ENCODE assay signal across 19 cellular contexts in genomic region chr11:111449158-111449557, GRCh38.
"Had no signal": no experiment of that assay in that cellular context is flagged by ENCODE, and none has a peak within 500 bp of the region (broad histone marks: within the 10 kb centered on the region; RNA-seq: fewer than 3 reads in every experiment).

No MANE protein-coding gene starts in this region.

- H3K9me3 ChIP-seq: right atrium auricular region had no signal

- H3K9me3 Mint-ChIP-seq: activated CD4-positive, alpha-beta memory T cell treated with anti-CD3 and anti-CD28 coated beads for 36 hours; central memory CD8-positive, alpha-beta T cell; dendritic cell treated with granulocyte-macrophage colony-stimulating factor and Interleukin-4, amounts not matched to agents 40 ng/mL and 50 ng/mL, for 4 days; effector memory CD8-positive, alpha-beta T cell; natural killer cell; type B pancreatic cell had no signal

- H3K36me3 Mint-ChIP-seq: activated CD4-positive, alpha-beta memory T cell treated with anti-CD3 and anti-CD28 coated beads for 36 hours; activated naive CD8-positive, alpha-beta T cell; brain; natural killer cell; type B pancreatic cell had no signal

- DNase-seq: activated CD4-positive, alpha-beta memory T cell treated with anti-CD3 and anti-CD28 coated beads for 36 hours; activated CD4-positive, alpha-beta T cell treated with anti-CD3 and anti-CD28 coated beads for 1 hour; activated effector memory CD4-positive, alpha-beta T cell treated with anti-CD3 and anti-CD28 coated beads, Interleukin-2, amount 50 U/mL, for 16 hours; activated T-cell treated with anti-CD3 and anti-CD28 coated beads, Interleukin-2, amount 50 U/mL, for 48 hours; effector memory CD8-positive, alpha-beta T cell; kidney glomerular epithelial cell; mesendoderm; natural killer cell; stimulated activated CD4-positive, alpha-beta T cell treated with anti-CD3 and anti-CD28 coated beads, Interleukin-15, amount 100 ng/mL, for 24 hours; stimulated activated CD4-positive, alpha-beta T cell treated with anti-CD3 and anti-CD28 coated beads, Interleukin-4, amount 100 ng/mL, for 4 hours; stimulated activated CD8-positive, alpha-beta memory T cell treated with anti-CD3 and anti-CD28 coated beads, Interleukin-4, amount 100 ng/mL, for 48 hours; stimulated activated naive CD4-positive, alpha-beta T cell treated with Interleukin-2 at 50 U/mL for 16 hours had no signal

- H3K36me3 ChIP-seq: right atrium auricular region had no signal

- H3K27ac ChIP-seq: right atrium auricular region, skin epidermis had no signal

- ATAC-seq: effector memory CD8-positive, alpha-beta T cell; natural killer cell had no signal

- H3K4me3 Mint-ChIP-seq: activated CD4-positive, alpha-beta memory T cell treated with anti-CD3 and anti-CD28 coated beads for 36 hours; activated naive CD8-positive, alpha-beta T cell; brain; central memory CD8-positive, alpha-beta T cell; dendritic cell treated with granulocyte-macrophage colony-stimulating factor and Interleukin-4, amounts not matched to agents 40 ng/mL and 50 ng/mL, for 4 days; effector memory CD8-positive, alpha-beta T cell; natural killer cell; type B pancreatic cell had no signal

- H3K4me3 ChIP-seq: right atrium auricular region, skin epidermis had no signal

- H3K27ac Mint-ChIP-seq: activated CD4-positive, alpha-beta memory T cell treated with anti-CD3 and anti-CD28 coated beads for 36 hours; activated naive CD8-positive, alpha-beta T cell; brain; dendritic cell treated with granulocyte-macrophage colony-stimulating factor and Interleukin-4, amounts not matched to agents 40 ng/mL and 50 ng/mL, for 4 days; effector memory CD8-positive, alpha-beta T cell; natural killer cell; type B pancreatic cell had no signal

- H3K27me3 Mint-ChIP-seq: activated CD4-positive, alpha-beta memory T cell treated with anti-CD3 and anti-CD28 coated beads for 36 hours; activated naive CD8-positive, alpha-beta T cell had no signal

- H3K27me3 ChIP-seq: right atrium auricular region had no signal
